Comparison of ENCODE assay signal across 9 cellular contexts in the genomic region with DNA sequence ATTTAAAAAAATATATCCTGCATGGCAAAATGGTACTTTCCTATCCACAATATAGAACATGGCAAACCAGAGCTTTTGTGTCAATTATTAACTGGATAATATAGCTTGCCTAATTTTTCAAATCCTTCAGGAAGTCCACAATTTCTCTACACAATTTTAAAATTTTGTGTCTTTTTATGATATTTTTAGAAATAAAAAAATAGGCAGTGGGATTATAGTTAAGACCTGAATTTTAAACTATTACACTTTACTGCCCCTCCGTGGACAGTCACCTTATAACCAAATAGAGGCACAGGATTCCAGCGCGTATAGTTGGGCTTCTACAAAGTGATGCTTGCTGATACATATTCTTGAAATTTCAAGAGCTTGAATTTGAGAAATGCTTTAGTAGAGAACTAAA. TPM values are rescaled to one million over a fixed set of nuclear protein-coding genes. Genes with fewer than 3 reads are reported as not detected.
DNase-seq lines count a peak whose midpoint lies in the region; ATAC-seq, FAIRE-seq and TF ChIP-seq lines count a peak whose summit lies in the region.
"Had no signal": no experiment of that assay in that cellular context is flagged by ENCODE, and none has a peak within 500 bp of the region (broad histone marks: within the 10 kb centered on the region; RNA-seq: fewer than 3 reads in every experiment).

No MANE protein-coding gene starts in this region.

- no peak for FAIRE-seq in urothelium cell line (lab: Jason Lieb, UNC)

- H3K4me1 ChIP-seq in Caco-2: peaks cover 5% of the 10 kb centered on the region; the same call in 1 of the 2 replicates
- peaks cover 14% of the 10 kb centered on the region for H3K4me1 ChIP-seq in HEK293 (ENCODE audit: control insufficient read depth, insufficient read depth, low read length)

- CTCF ChIA-PET in Caco-2 (lab: Charles Lee): interaction anchor here (0.6 kb wide), 2 partner anchors 112 to 174 kb away, joined by 3 to 4 read pairs; no protein-coding TSS in a partner anchor
- CTCF ChIA-PET in HEK293 (lab: Yijun Ruan, JAX): interaction anchor here (0.6 to 5.9 kb wide), 32 partner anchors 8 to 535 kb away, joined by 3 to 74 read pairs (median 4); no protein-coding TSS in a partner anchor
- CTCF ChIA-PET in RWPE1 (lab: Yijun Ruan, JAX): interaction anchor here (0.6 to 1.1 kb wide), 4 partner anchors 129 to 520 kb away, joined by 3 to 7 read pairs (median 4); no protein-coding TSS in a partner anchor

- H3K36me3 Mint-ChIP-seq in Caco-2 (ENCODE audit: insufficient read depth, unreplicated experiment): no peaks in the 10 kb centered on the region
- H3K36me3 Mint-ChIP-seq: T-cell had no signal

- no peak for ATAC-seq in GM18868 (IDR thresholded peaks at IDR 0.05; ENCODE audit: unreplicated experiment)
- ATAC-seq: T-cell had no signal

- H3K27me3 Mint-ChIP-seq in Caco-2 (ENCODE audit: insufficient read depth, unreplicated experiment): no peaks in the 10 kb centered on the region
- H3K27me3 Mint-ChIP-seq: T-cell had no signal

- H3K36me3 ChIP-seq in Caco-2 (ENCODE audit: control insufficient read depth, insufficient read depth, low read length) (no peaks in the 10 kb centered on the region), HEK293 (ENCODE audit: control insufficient read depth in 2 of 2, insufficient read depth in 1 of 2, low read length in 2 of 2) (no peaks in the 10 kb centered on the region)

- H3K4me3 Mint-ChIP-seq in Caco-2 (ENCODE audit: unreplicated experiment): no peak overlapping the region

- POLR2A ChIA-PET in Caco-2 (lab: Charles Lee): no interaction called here
- POLR2A ChIA-PET in HEK293 (lab: Yijun Ruan, JAX): interaction anchor here (1.0 to 1.2 kb wide), 3 partner anchors 71 to 254 kb away, joined by 3 to 6 read pairs (median 3); no protein-coding TSS in a partner anchor
- POLR2A ChIA-PET in RWPE1 (lab: Yijun Ruan, JAX; ENCODE audit: low non-redundant PET): no interaction called here

- no TSS peak for BruUV-seq in Caco-2 (replicated peaks; lab: Mats Ljungman, UMichigan)

- peaks cover 11% of the 10 kb centered on the region for H3K4me1 Mint-ChIP-seq in Caco-2 (ENCODE audit: low read depth, unreplicated experiment)

- intact Hi-C loops in Caco-2 (cut with micrococcal nuclease; ENCODE audit: unreplicated experiment): loop anchor here (1.0 to 5.0 kb wide), 3 partner anchors 59 to 370 kb away; a partner anchor contains a TSS

- peak; percentile 42 to 50 for TF ChIP-seq CTCF in Caco-2 (IDR thresholded peaks at IDR 0.05; ENCODE audit: insufficient read depth in 1 of 2, low read depth in 1 of 2, low read length in 1 of 2, severe bottlenecking in 1 of 2, unreplicated experiment in 1 of 2)
- TF ChIP-seq CTCF in HEK293 (tag by site-specific recombination; IDR thresholded peaks at IDR 0.05): no peak
- peak; percentile 61 for TF ChIP-seq CTCF in RWPE1 (conservative IDR thresholded peaks at IDR 0.05; ENCODE audit: low read depth)

- H3K9me3 ChIP-seq in Caco-2 (no peaks in the 10 kb centered on the region), HEK293 (ENCODE audit: control insufficient read depth, insufficient read depth, low read depth, low read length) (no peaks in the 10 kb centered on the region)

- peak in 1 of 2 experiments; percentile 46 for DNase-seq in Caco-2
- peak; percentile 28 for DNase-seq in RWPE1 (ENCODE audit: low spot score)
- peak; percentile 82 for DNase-seq in cerebellar cortex (ENCODE audit: low spot score)
- DNase-seq in lung microvascular endothelial cell (ENCODE audit: low read depth in 2 of 2): peak; percentile 63 to 73
- DNase-seq in urothelium cell line (ENCODE audit: low spot score): peak; percentile 58
- no peak for DNase-seq in NCI-H774 (lab: John Stamatoyannopoulos, UW)

- H3K27ac Mint-ChIP-seq in Caco-2 (ENCODE audit: unreplicated experiment): no peak overlapping the region
- H3K27ac Mint-ChIP-seq: T-cell had no signal

- H3K27ac ChIP-seq in HEK293 (ENCODE audit: extremely low read depth, low read depth, low read length) (no peak overlapping the region), RWPE1 (no peak overlapping the region)

- no peaks in the 10 kb centered on the region for H3K27me3 ChIP-seq in Caco-2 (replicated peaks; ENCODE audit: control insufficient read depth, insufficient read depth, low read length)

- no peaks in the 10 kb centered on the region for H3K9me3 Mint-ChIP-seq in Caco-2 (ENCODE audit: unreplicated experiment)
- H3K9me3 Mint-ChIP-seq: T-cell had no signal

- no peak overlapping the region for H3K4me3 ChIP-seq in Caco-2 (ENCODE audit: low read depth, low read length)
- no peak overlapping the region for H3K4me3 ChIP-seq in HEK293 (ENCODE audit: low read depth, low read length)

TF ChIP-seq in HEK293, 187 proteins besides CTCF, POLR2A, EP300 and RAD21 (continues in another document):
- TF ChIP-seq, protein P1, sequence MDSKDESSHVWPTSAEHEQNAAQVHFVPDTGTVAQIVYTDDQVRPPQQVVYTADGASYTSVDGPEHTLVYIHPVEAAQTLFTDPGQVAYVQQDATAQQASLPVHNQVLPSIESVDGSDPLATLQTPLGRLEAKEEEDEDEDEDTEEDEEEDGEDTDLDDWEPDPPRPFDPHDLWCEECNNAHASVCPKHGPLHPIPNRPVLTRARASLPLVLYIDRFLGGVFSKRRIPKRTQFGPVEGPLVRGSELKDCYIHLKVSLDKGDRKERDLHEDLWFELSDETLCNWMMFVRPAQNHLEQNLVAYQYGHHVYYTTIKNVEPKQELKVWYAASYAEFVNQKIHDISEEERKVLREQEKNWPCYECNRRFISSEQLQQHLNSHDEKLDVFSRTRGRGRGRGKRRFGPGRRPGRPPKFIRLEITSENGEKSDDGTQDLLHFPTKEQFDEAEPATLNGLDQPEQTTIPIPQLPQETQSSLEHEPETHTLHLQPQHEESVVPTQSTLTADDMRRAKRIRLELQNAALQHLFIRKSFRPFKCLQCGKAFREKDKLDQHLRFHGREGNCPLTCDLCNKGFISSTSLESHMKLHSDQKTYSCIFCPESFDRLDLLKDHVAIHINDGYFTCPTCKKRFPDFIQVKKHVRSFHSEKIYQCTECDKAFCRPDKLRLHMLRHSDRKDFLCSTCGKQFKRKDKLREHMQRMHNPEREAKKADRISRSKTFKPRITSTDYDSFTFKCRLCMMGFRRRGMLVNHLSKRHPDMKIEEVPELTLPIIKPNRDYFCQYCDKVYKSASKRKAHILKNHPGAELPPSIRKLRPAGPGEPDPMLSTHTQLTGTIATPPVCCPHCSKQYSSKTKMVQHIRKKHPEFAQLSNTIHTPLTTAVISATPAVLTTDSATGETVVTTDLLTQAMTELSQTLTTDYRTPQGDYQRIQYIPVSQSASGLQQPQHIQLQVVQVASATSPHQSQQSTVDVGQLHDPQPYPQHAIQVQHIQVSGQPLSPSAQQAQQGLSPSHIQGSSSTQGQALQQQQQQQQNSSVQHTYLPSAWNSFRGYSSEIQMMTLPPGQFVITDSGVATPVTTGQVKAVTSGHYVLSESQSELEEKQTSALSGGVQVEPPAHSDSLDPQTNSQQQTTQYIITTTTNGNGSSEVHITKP (tag by site-specific recombination; IDR thresholded peaks at IDR 0.05): peak; percentile 41; the same call in 1 of the 2 replicates
- TF ChIP-seq, protein P2, sequence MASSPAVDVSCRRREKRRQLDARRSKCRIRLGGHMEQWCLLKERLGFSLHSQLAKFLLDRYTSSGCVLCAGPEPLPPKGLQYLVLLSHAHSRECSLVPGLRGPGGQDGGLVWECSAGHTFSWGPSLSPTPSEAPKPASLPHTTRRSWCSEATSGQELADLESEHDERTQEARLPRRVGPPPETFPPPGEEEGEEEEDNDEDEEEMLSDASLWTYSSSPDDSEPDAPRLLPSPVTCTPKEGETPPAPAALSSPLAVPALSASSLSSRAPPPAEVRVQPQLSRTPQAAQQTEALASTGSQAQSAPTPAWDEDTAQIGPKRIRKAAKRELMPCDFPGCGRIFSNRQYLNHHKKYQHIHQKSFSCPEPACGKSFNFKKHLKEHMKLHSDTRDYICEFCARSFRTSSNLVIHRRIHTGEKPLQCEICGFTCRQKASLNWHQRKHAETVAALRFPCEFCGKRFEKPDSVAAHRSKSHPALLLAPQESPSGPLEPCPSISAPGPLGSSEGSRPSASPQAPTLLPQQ (tag by site-specific recombination; IDR thresholded peaks at IDR 0.05): no peak
- TF ChIP-seq, protein P3, sequence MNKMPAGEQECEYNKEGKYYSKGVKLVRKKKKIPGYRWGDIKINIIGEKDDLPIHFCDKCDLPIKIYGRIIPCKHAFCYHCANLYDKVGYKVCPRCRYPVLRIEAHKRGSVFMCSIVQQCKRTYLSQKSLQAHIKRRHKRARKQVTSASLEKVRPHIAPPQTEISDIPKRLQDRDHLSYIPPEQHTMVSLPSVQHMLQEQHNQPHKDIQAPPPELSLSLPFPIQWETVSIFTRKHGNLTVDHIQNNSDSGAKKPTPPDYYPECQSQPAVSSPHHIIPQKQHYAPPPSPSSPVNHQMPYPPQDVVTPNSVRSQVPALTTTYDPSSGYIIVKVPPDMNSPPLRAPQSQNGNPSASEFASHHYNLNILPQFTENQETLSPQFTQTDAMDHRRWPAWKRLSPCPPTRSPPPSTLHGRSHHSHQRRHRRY (tag by site-specific recombination; IDR thresholded peaks at IDR 0.05): no peak
- TF ChIP-seq ZNF416 (tag by site-specific recombination; IDR thresholded peaks at IDR 0.05) (no peak), ZNF510 (tag by site-specific recombination; IDR thresholded peaks at IDR 0.05; ENCODE audit: insufficient replicate concordance) (no peak), ZNF654 (tag by site-specific recombination; IDR thresholded peaks at IDR 0.05; ENCODE audit: low read depth) (peak; percentile 61)
- TF ChIP-seq, protein P4, sequence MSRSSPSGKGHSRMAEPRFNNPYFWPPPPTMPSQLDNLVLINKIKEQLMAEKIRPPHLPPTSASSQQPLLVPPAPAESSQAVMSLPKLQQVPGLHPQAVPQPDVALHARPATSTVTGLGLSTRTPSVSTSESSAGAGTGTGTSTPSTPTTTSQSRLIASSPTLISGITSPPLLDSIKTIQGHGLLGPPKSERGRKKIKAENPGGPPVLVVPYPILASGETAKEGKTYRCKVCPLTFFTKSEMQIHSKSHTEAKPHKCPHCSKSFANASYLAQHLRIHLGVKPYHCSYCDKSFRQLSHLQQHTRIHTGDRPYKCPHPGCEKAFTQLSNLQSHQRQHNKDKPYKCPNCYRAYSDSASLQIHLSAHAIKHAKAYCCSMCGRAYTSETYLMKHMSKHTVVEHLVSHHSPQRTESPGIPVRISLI (tag by site-specific recombination; IDR thresholded peaks at IDR 0.05): peak; percentile 67

RNA-seq across cellular contexts. Expression of a gene that starts 2.1 kb away (rescaled TPM):
- total RNA-seq in Caco-2 (2022): 1.1 and 1.2 TPM in 2 replicates
- 0.22 and 0.60 TPM in 2 replicates for total RNA-seq in lung microvascular endothelial cell
